16 cellular contexts compared by ENCODE assay signal in the genomic region with DNA sequence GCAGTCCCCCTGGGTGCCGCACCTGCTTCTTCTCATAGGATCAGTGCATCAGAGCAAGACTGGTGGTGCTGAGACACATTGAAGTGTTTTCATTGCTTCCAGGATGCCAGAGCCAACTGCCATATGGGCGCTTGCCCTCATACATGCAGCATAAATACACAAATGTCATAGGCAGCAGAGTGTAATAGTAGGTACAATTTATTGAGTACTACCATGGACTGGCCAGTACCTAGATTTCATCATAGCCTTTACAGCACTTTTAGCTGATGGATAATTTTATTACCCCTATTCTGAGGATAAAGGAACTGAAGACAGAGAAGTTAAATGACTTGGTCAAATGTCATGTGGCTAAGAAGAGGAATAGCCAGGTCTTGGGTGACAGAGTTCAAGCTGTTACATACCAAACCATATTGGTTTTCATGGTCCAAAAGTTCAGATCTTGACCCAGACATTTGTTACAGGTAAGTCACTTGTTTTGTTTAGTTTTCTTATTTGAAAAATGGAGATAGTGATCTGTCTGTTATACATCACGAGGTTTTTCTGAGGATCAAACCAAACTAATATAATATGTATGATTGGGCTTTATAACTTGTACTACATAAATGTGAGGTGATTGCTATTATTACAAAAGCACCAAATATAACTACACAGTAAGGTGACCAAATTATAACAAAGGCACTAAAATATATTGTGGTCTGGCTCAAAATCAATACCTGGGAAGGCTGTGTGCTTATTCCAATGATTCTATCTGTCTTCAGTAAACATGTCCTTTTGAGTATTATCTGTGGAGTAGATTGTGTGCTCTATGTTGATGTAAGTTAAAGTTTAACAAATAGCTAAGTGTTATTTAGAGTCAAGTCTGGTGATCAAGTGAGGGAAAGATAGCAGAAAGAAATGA.
A peak's percentile ranks its signal among the peaks of the same experiment; 100 is the strongest.
DNase-seq lines count a peak whose midpoint lies in the region; ATAC-seq and TF ChIP-seq lines count a peak whose summit lies in the region.
"Had no signal": no experiment of that assay in that cellular context is flagged by ENCODE, and none has a peak within 500 bp of the region (broad histone marks: within the 10 kb centered on the region; RNA-seq: fewer than 3 reads in every experiment).

No MANE protein-coding gene starts in this region.

- H3K9me2 ChIP-seq in hepatocyte (replicated peaks; ENCODE audit: insufficient read depth) = no peaks in the 10 kb centered on the region

- CTCF ChIA-PET in Caco-2 (lab: Charles Lee) = no interaction called here

- BruUV-seq in Caco-2 (replicated peaks; lab: Mats Ljungman, UMichigan) = no TSS peak

- H3K4me1 Mint-ChIP-seq in Caco-2 (ENCODE audit: low read depth, unreplicated experiment) = peaks cover 20% of the 10 kb centered on the region
- no peaks in the 10 kb centered on the region for H3K4me1 Mint-ChIP-seq in stimulated activated naive B cell treated with anti-CD40 and anti-IgM and Interleukin-4, amounts not matched to agents 10 μg/mL and 1 μg/mL and 100 μg/mL, for 72 hours
- H3K4me1 Mint-ChIP-seq: IgD-negative memory B cell had no signal

- peak overlapping the region; percentile 19 for H3K4me3 Mint-ChIP-seq in Caco-2 (ENCODE audit: unreplicated experiment)
- H3K4me3 Mint-ChIP-seq in stimulated activated naive B cell treated with anti-CD40 and anti-IgM and Interleukin-4, amounts not matched to agents 10 μg/mL and 1 μg/mL and 100 μg/mL, for 72 hours = no peak overlapping the region
- H3K4me3 Mint-ChIP-seq: CD8-positive, alpha-beta T cell; IgD-negative memory B cell had no signal

- TF ChIP-seq POLR2A in right lobe of liver (IDR thresholded peaks at IDR 0.05) = no peak

- H3K36me3 Mint-ChIP-seq in Caco-2 (ENCODE audit: insufficient read depth, unreplicated experiment) = no peaks in the 10 kb centered on the region
- no peaks in the 10 kb centered on the region for H3K36me3 Mint-ChIP-seq in stimulated activated naive B cell treated with anti-CD40 and anti-IgM and Interleukin-4, amounts not matched to agents 10 μg/mL and 1 μg/mL and 100 μg/mL, for 72 hours
- H3K36me3 Mint-ChIP-seq: CD8-positive, alpha-beta T cell; IgD-negative memory B cell had no signal

- H3K27me3 ChIP-seq in Caco-2 (replicated peaks; ENCODE audit: control insufficient read depth, insufficient read depth, low read length) (no peaks in the 10 kb centered on the region), hepatocyte (no peaks in the 10 kb centered on the region), right lobe of liver (no peaks in the 10 kb centered on the region)
- H3K27me3 ChIP-seq: BE2C had no signal

- peak overlapping the region; percentile 44 for H3K4me2 ChIP-seq in hepatocyte
- H3K4me2 ChIP-seq: A549 had no signal

- H4K20me1 ChIP-seq in hepatocyte (ENCODE audit: insufficient read depth, poor library complexity, severe bottlenecking) = no peaks in the 10 kb centered on the region

- H3K4me3 ChIP-seq in Caco-2 (ENCODE audit: low read depth, low read length) (no peak overlapping the region), LNCaP clone FGC (ENCODE audit: low read depth, low read length) (no peak overlapping the region), hepatocyte (no peak overlapping the region), right lobe of liver (peak overlapping the region in 2 of 3 donors; percentile 14 to 27)
- H3K4me3 ChIP-seq: A549, GM23248 had no signal

- no peak for DNase-seq in Caco-2
- DNase-seq in LNCaP clone FGC (ENCODE audit: low read depth) = peak; percentile 35
- no peak for DNase-seq in hepatocyte (ENCODE audit: low spot score)
- no peak for DNase-seq in right lobe of liver
- DNase-seq in LoVo (ENCODE audit: low spot score) = no peak
- no peak for DNase-seq in stimulated activated naive B cell treated with anti-CD40 and anti-IgM and Interleukin-4, amounts not matched to agents 10 μg/mL and 1 μg/mL and 100 μg/mL, for 72 hours
- DNase-seq in NCI-H1417 (lab: John Stamatoyannopoulos, UW) = no peak
- DNase-seq: BE2C; CD8-positive, alpha-beta T cell; COR-L47; DMS53; GM23248 had no signal

- peaks cover 2% of the 10 kb centered on the region for H3K27me3 Mint-ChIP-seq in Caco-2 (ENCODE audit: insufficient read depth, unreplicated experiment)
- H3K27me3 Mint-ChIP-seq in stimulated activated naive B cell treated with anti-CD40 and anti-IgM and Interleukin-4, amounts not matched to agents 10 μg/mL and 1 μg/mL and 100 μg/mL, for 72 hours = no peaks in the 10 kb centered on the region
- H3K27me3 Mint-ChIP-seq: IgD-negative memory B cell had no signal

- H3K4me1 ChIP-seq in Caco-2 = peaks cover 11% of the 10 kb centered on the region; the same call in 1 of the 2 replicates
- peaks cover 6% of the 10 kb centered on the region for H3K4me1 ChIP-seq in hepatocyte (ENCODE audit: insufficient read depth)
- peaks cover 0 to 26% (median 0%) of the 10 kb centered on the region in 4 donors for H3K4me1 ChIP-seq in right lobe of liver
- H3K4me1 ChIP-seq: A549, BE2C had no signal

- no peak overlapping the region for H3K27ac Mint-ChIP-seq in Caco-2 (ENCODE audit: unreplicated experiment)
- no peak overlapping the region for H3K27ac Mint-ChIP-seq in stimulated activated naive B cell treated with anti-CD40 and anti-IgM and Interleukin-4, amounts not matched to agents 10 μg/mL and 1 μg/mL and 100 μg/mL, for 72 hours
- H3K27ac Mint-ChIP-seq: CD8-positive, alpha-beta T cell; IgD-negative memory B cell had no signal

- H3K9me3 ChIP-seq in Caco-2 (no peaks in the 10 kb centered on the region), hepatocyte (ENCODE audit: low read depth) (no peaks in the 10 kb centered on the region), right lobe of liver (no peaks in the 10 kb centered on the region)
- H3K9me3 ChIP-seq: A549, BE2C had no signal

- intact Hi-C loops in Caco-2 (cut with micrococcal nuclease; ENCODE audit: unreplicated experiment) (no loop called here), right lobe of liver (cut with DNase I) (no loop called here)

- peak overlapping the region; percentile 10 for H3K27ac ChIP-seq in hepatocyte
- H3K27ac ChIP-seq in right lobe of liver = peak overlapping the region; percentile 18 to 68 (median 62)
- H3K27ac ChIP-seq: A549, C4-2B, GM23248 had no signal

- H3K79me2 ChIP-seq in hepatocyte = no peaks in the 10 kb centered on the region

- H3K36me3 ChIP-seq in Caco-2 (ENCODE audit: control insufficient read depth, insufficient read depth, low read length) (no peaks in the 10 kb centered on the region), hepatocyte (replicated peaks; ENCODE audit: insufficient read depth, low read depth) (no peaks in the 10 kb centered on the region), right lobe of liver (no peaks in the 10 kb centered on the region)
- H3K36me3 ChIP-seq: BE2C had no signal

- 83% methylated on average over 3 of the region's 3 CpGs for WGBS in hepatocyte (ENCODE audit: low lambda C conversion rate, missing lambda C conversion rate)
- 59% methylated on average over 3 of the region's 3 CpGs for whole genome bisulfite sequencing in right lobe of liver (ENCODE audit: insufficient coverage, low coverage, low lambda C conversion rate, missing lambda C conversion rate)

- peak; percentile 89 to 92 (median 92) for ATAC-seq in right lobe of liver
- no peak for ATAC-seq in stimulated activated naive B cell treated with anti-CD40 and anti-IgM and Interleukin-4, amounts not matched to agents 10 μg/mL and 1 μg/mL and 100 μg/mL, for 72 hours (replicated peaks)
- ATAC-seq: A549; CD8-positive, alpha-beta T cell; HCT116 had no signal

- TF ChIP-seq CTCF in Caco-2 (IDR thresholded peaks at IDR 0.05; ENCODE audit: insufficient read depth in 1 of 2, low read depth in 1 of 2, low read length in 1 of 2, severe bottlenecking in 1 of 2, unreplicated experiment in 1 of 2) (no peak), LNCaP clone FGC (IDR thresholded peaks at IDR 0.05; ENCODE audit: control insufficient read depth, extremely low read depth, insufficient read depth) (no peak), hepatocyte (IDR thresholded peaks at IDR 0.05; ENCODE audit: poor library complexity) (no peak), right lobe of liver (IDR thresholded peaks at IDR 0.05) (no peak)

- POLR2A ChIA-PET in Caco-2 (lab: Charles Lee) = no interaction called here

- no peak overlapping the region for H2AFZ ChIP-seq in hepatocyte
- H2AFZ ChIP-seq: GM23248 had no signal

- peaks cover 18% of the 10 kb centered on the region for H3K9me3 Mint-ChIP-seq in Caco-2 (ENCODE audit: unreplicated experiment)
- H3K9me3 Mint-ChIP-seq in stimulated activated naive B cell treated with anti-CD40 and anti-IgM and Interleukin-4, amounts not matched to agents 10 μg/mL and 1 μg/mL and 100 μg/mL, for 72 hours = peaks cover 0 to 1% of the 10 kb centered on the region in 2 donors
- H3K9me3 Mint-ChIP-seq: CD8-positive, alpha-beta T cell had no signal

Comparison
In these comparisons a context has a peak if more than half of its experiments do, and no peak if none do; other contexts are left out.
1. H3K4me3 ChIP-seq: peak in right lobe of liver (2 of 3); none in Caco-2 (single experiment), LNCaP clone FGC (single experiment) and hepatocyte (single experiment).
2. ATAC-seq: peak in right lobe of liver (4 of 4); none in stimulated activated naive B cell treated with anti-CD40 and anti-IgM and Interleukin-4, amounts not matched to agents 10 μg/mL and 1 μg/mL and 100 μg/mL, for 72 hours (0 of 2).